13 cellular contexts compared by ENCODE assay signal in genomic region chr17:64387145-64387473, GRCh38. TPM values are rescaled to one million over a fixed set of nuclear protein-coding genes. Genes with fewer than 3 reads are reported as not detected.
DNase-seq lines count a peak whose midpoint lies in the region; ATAC-seq and TF ChIP-seq lines count a peak whose summit lies in the region.
"Had no signal": no experiment of that assay in that cellular context is flagged by ENCODE, and none has a peak within 500 bp of the region (broad histone marks: within the 10 kb centered on the region; RNA-seq: fewer than 3 reads in every experiment).

No MANE protein-coding gene starts in this region.

- H3K36me3 ChIP-seq in heart right ventricle = peaks cover 0 to 38% (median 0%) of the 10 kb centered on the region in 9 donors
- peaks cover 41% of the 10 kb centered on the region for H3K36me3 ChIP-seq in neutrophil
- peaks cover 7% of the 10 kb centered on the region for H3K36me3 ChIP-seq in upper lobe of right lung

- ATAC-seq in heart right ventricle = no peak
- no peak for ATAC-seq in left ventricle myocardium superior
- no peak for ATAC-seq in effector memory CD8-positive, alpha-beta T cell (replicated peaks)
- no peak for ATAC-seq in upper lobe of right lung
- no peak for ATAC-seq in HG03175 (IDR thresholded peaks at IDR 0.05; ENCODE audit: unreplicated experiment)
- ATAC-seq: activated T-cell treated with anti-CD3 and anti-CD28 coated beads, Interleukin-2, amount 50 U/mL, for 72 hours had no signal

- H3K36me3 Mint-ChIP-seq in effector memory CD8-positive, alpha-beta T cell (ENCODE audit: insufficient read depth) = peaks cover 3% of the 10 kb centered on the region
- no peaks in the 10 kb centered on the region for H3K36me3 Mint-ChIP-seq in type B pancreatic cell

- H3K27me3 ChIP-seq in heart right ventricle (no peaks in the 10 kb centered on the region), neutrophil (no peaks in the 10 kb centered on the region), upper lobe of right lung (no peaks in the 10 kb centered on the region)

- peak overlapping the region in 1 of 2 donors; percentile 93 for H3K27ac Mint-ChIP-seq in effector memory CD8-positive, alpha-beta T cell
- no peak overlapping the region for H3K27ac Mint-ChIP-seq in type B pancreatic cell
- H3K27ac Mint-ChIP-seq: activated T-cell treated with anti-CD3 and anti-CD28 coated beads, Interleukin-2, amount 50 U/mL, for 72 hours; T-helper 1 cell treated with Interleukin-12 subunit alpha and Interleukin-12 subunit beta and Interleukin-4 antibody, amounts not matched to agents 30 μg/mL and 1 μg/mL, for 36 hours had no signal

- intact Hi-C loops in heart right ventricle (cut with DNase I) = loop anchor here in 1 of 10 donors (10.0 kb wide), 1 partner anchor 62 kb away; no protein-coding TSS in a partner anchor
- intact Hi-C loops in left ventricle myocardium superior (cut with micrococcal nuclease) = no loop called here
- intact Hi-C loops in upper lobe of right lung (cut with DNase I) = no loop called here

- H3K9me3 ChIP-seq in heart right ventricle (no peaks in the 10 kb centered on the region), neutrophil (no peaks in the 10 kb centered on the region), upper lobe of right lung (no peaks in the 10 kb centered on the region)

- H3K27ac ChIP-seq in heart right ventricle (peak overlapping the region; percentile 84 to 89 (median 87)), neutrophil (peak overlapping the region; percentile 99), upper lobe of right lung (peak overlapping the region; percentile 88)

- no peak for TF ChIP-seq CTCF in heart right ventricle (IDR thresholded peaks at IDR 0.05)
- no peak for TF ChIP-seq CTCF in neutrophil (IDR thresholded peaks at IDR 0.05)
- no peak for TF ChIP-seq CTCF in upper lobe of right lung (IDR thresholded peaks at IDR 0.05)
- TF ChIP-seq CTCF in type B pancreatic cell (conservative IDR thresholded peaks at IDR 0.05) = no peak

- H3K4me3 ChIP-seq in heart right ventricle (peak overlapping the region in 9 of 10 donors; percentile 35 to 58 (median 52)), neutrophil (ENCODE audit: low read depth in 1 of 2, low read length in 1 of 2) (peak overlapping the region; percentile 77 to 78), upper lobe of right lung (peak overlapping the region; percentile 46)

- H3K4me1 Mint-ChIP-seq in effector memory CD8-positive, alpha-beta T cell (ENCODE audit: low read depth in 2 of 2) = peaks cover 30 to 76% of the 10 kb centered on the region in 2 donors
- peaks cover 14% of the 10 kb centered on the region for H3K4me1 Mint-ChIP-seq in type B pancreatic cell (ENCODE audit: unreplicated experiment)

- DNase-seq in heart right ventricle (no peak), left ventricle myocardium superior (no peak), upper lobe of right lung (peak; percentile 36), inferior parietal cortex (ENCODE audit: extremely low spot score) (no peak), type B pancreatic cell (ENCODE audit: extremely low spot score, unreplicated experiment) (no peak)
- DNase-seq in effector memory CD8-positive, alpha-beta T cell = no peak
- DNase-seq: activated T-cell treated with anti-CD3 and anti-CD28 coated beads, Interleukin-2, amount 50 U/mL, for 72 hours; DMS 273 treated with DMSO at 0.1 percent for 48 hours; NCI-H146 had no signal

- H3K4me3 Mint-ChIP-seq in effector memory CD8-positive, alpha-beta T cell = peak overlapping the region; percentile 38 to 75
- no peak overlapping the region for H3K4me3 Mint-ChIP-seq in type B pancreatic cell
- H3K4me3 Mint-ChIP-seq: T-helper 1 cell treated with Interleukin-12 subunit alpha and Interleukin-12 subunit beta and Interleukin-4 antibody, amounts not matched to agents 30 μg/mL and 1 μg/mL, for 36 hours had no signal

- no peaks in the 10 kb centered on the region for H3K9me3 Mint-ChIP-seq in effector memory CD8-positive, alpha-beta T cell
- no peaks in the 10 kb centered on the region for H3K9me3 Mint-ChIP-seq in type B pancreatic cell
- H3K9me3 Mint-ChIP-seq: activated T-cell treated with anti-CD3 and anti-CD28 coated beads, Interleukin-2, amount 50 U/mL, for 72 hours; T-helper 1 cell treated with Interleukin-12 subunit alpha and Interleukin-12 subunit beta and Interleukin-4 antibody, amounts not matched to agents 30 μg/mL and 1 μg/mL, for 36 hours had no signal

- 62 to 67% methylated on average over 9 of the region's 9 CpGs for WGBS in heart right ventricle, 2 donors

- H3K4me1 ChIP-seq in heart right ventricle = peaks cover 7 to 92% (median 45%) of the 10 kb centered on the region in 9 donors
- peaks cover 81 to 92% of the 10 kb centered on the region in 2 experiments for H3K4me1 ChIP-seq in neutrophil (ENCODE audit: control insufficient read depth in 1 of 2, insufficient read depth in 1 of 2, low read depth in 1 of 2, low read length in 1 of 2)
- H3K4me1 ChIP-seq in upper lobe of right lung = peaks cover 14% of the 10 kb centered on the region

- peaks cover 0 to 24% of the 10 kb centered on the region in 2 donors for H3K27me3 Mint-ChIP-seq in effector memory CD8-positive, alpha-beta T cell
- H3K27me3 Mint-ChIP-seq in type B pancreatic cell = no peaks in the 10 kb centered on the region

RNA-seq across cellular contexts. Expression of gene PECAM1, which starts 3.6 kb away (rescaled TPM):
- 100 to 1,000 TPM in 5 of 10 donors, 10 to 100 TPM in 5; 70.3 to 187 (median 105) TPM for total RNA-seq in heart right ventricle
- 10 to 100 TPM; 31.7 to 66.5 TPM for polyA plus RNA-seq in heart right ventricle
- total RNA-seq in left ventricle myocardium superior = 112 TPM
- 631 TPM for total RNA-seq in upper lobe of right lung
- total RNA-seq in type B pancreatic cell (ENCODE audit: low replicate concordance) = 0.21 TPM in 1 of 2 replicates, not detected in the other
- total RNA-seq: NCI-H460 had no signal

Comparison
In these comparisons a context has a peak if more than half of its experiments do, and no peak if none do; other contexts are left out.
1. RNA of gene PECAM1, which starts 3.6 kb away (total RNA-seq): 631 TPM in upper lobe of right lung (single experiment), 112 TPM in left ventricle myocardium superior (single experiment) and 70.3 to 187 TPM in heart right ventricle; 0.21 TPM in type B pancreatic cell; every median in the first group is over 10 times any median in the second.
2. Peak in every context shown above with its lines, with median percentiles within 50 percentile points of each other: H3K27ac ChIP-seq and H3K4me3 ChIP-seq.